ENCODE assay signal across 12 cellular contexts in the genomic region with DNA sequence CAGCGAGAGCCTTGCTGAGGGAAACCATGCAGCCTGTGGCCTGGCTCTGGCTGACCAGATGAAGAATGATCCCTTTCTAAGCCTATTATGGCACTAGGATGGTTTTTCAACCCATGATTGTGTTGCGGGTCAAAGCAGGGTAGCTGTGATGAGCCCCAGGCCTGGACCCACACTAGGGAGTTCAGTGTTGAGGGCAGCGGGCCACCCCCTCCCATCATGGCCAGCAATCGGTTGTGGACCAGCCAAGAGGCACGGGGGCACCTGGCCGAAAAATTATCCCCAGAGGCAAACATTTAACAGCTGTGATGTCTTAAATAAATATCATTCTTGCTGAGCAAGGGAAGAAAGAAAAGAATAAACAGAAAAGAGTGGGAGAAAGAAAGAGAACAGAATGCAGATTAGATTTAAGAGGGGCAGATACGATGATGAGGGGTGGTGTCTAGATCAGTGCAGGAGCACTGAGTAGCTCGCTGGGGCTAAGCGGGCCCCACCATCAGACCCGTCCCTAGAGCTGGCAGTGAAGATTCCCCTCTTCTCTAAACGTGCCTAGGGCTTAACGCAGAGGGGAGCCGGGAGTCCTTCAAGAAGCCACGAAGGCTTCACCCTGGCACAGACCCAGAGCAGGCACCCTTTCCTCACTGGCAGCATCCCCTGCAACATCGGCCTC.
DNase-seq lines count a peak whose midpoint lies in the region; ATAC-seq, FAIRE-seq and TF ChIP-seq lines count a peak whose summit lies in the region.
"Had no signal": no experiment of that assay in that cellular context is flagged by ENCODE, and none has a peak within 500 bp of the region (broad histone marks: within the 10 kb centered on the region; RNA-seq: fewer than 3 reads in every experiment).

No MANE protein-coding gene starts in this region.

- H3K4me3 Mint-ChIP-seq in activated naive CD8-positive, alpha-beta T cell treated with anti-CD3 and anti-CD28 coated beads, Interleukin-2, amount 10 ng/mL, durations not matched to agents 7 days and 5 days: no peak overlapping the region
- H3K4me3 Mint-ChIP-seq in activated naive CD8-positive, alpha-beta T cell treated with anti-CD3 and anti-CD28 coated beads for 36 hours: no peak overlapping the region
- H3K4me3 Mint-ChIP-seq: activated T-helper 1 cell treated with anti-CD3 and anti-CD28 coated beads, Interleukin-12 subunit alpha, Interleukin-12 subunit beta, Interleukin-2, Interleukin-4 antibody, amounts not matched to agents 30 ng/mL and 10 ng/mL and 1 ng/mL, durations not matched to agents 14 hours and 24 hours and 36 hours had no signal

- peak overlapping the region; percentile 13 for H3K27ac Mint-ChIP-seq in activated naive CD8-positive, alpha-beta T cell treated with anti-CD3 and anti-CD28 coated beads, Interleukin-2, amount 10 ng/mL, durations not matched to agents 7 days and 5 days
- H3K27ac Mint-ChIP-seq in activated naive CD8-positive, alpha-beta T cell treated with anti-CD3 and anti-CD28 coated beads for 36 hours: no peak overlapping the region

- TF ChIP-seq POLR2A in endothelial cell of umbilical vein (IDR thresholded peaks at IDR 0.05; ENCODE audit: low read depth, low read length): no peak

- no peaks in the 10 kb centered on the region for H4K20me1 ChIP-seq in endothelial cell of umbilical vein (replicated peaks; ENCODE audit: control insufficient read depth, extremely low read depth, insufficient read depth, low read length)

- peaks cover 1% of the 10 kb centered on the region for H3K27me3 Mint-ChIP-seq in activated naive CD8-positive, alpha-beta T cell treated with anti-CD3 and anti-CD28 coated beads, Interleukin-2, amount 10 ng/mL, durations not matched to agents 7 days and 5 days
- H3K27me3 Mint-ChIP-seq in activated naive CD8-positive, alpha-beta T cell treated with anti-CD3 and anti-CD28 coated beads for 36 hours: no peaks in the 10 kb centered on the region

- H2AFZ ChIP-seq in endothelial cell of umbilical vein (ENCODE audit: low read depth, low read length): peak overlapping the region; percentile 32

- no peak for FAIRE-seq in endothelial cell of umbilical vein (lab: Jason Lieb, UNC)
- FAIRE-seq: islet of Langerhans, TTC549 had no signal

- intact Hi-C loops in endothelial cell of umbilical vein (cut with micrococcal nuclease) (no loop called here), upper lobe of right lung (cut with DNase I) (no loop called here)

- no peak overlapping the region for H3K27ac ChIP-seq in endothelial cell of umbilical vein (ENCODE audit: insufficient read depth, low read depth, low read length)
- H3K27ac ChIP-seq in neutrophil: peak overlapping the region; percentile 84
- peak overlapping the region; percentile 61 for H3K27ac ChIP-seq in upper lobe of right lung

- no peaks in the 10 kb centered on the region for H3K9me3 ChIP-seq in endothelial cell of umbilical vein (replicated peaks; ENCODE audit: control insufficient read depth, insufficient read depth, low read length)
- no peaks in the 10 kb centered on the region for H3K9me3 ChIP-seq in neutrophil
- peaks cover 9% of the 10 kb centered on the region for H3K9me3 ChIP-seq in upper lobe of right lung

- ATAC-seq in activated naive CD8-positive, alpha-beta T cell treated with anti-CD3 and anti-CD28 coated beads, Interleukin-2, amount 10 ng/mL, durations not matched to agents 7 days and 5 days (ENCODE audit: low read depth): no peak
- ATAC-seq in upper lobe of right lung: no peak

- no peak for DNase-seq in activated naive CD8-positive, alpha-beta T cell treated with anti-CD3 and anti-CD28 coated beads, Interleukin-2, amount 10 ng/mL, durations not matched to agents 7 days and 5 days
- DNase-seq in activated naive CD8-positive, alpha-beta T cell treated with anti-CD3 and anti-CD28 coated beads for 36 hours: no peak
- DNase-seq in endothelial cell of umbilical vein (ENCODE audit: low read depth, low spot score) (no peak), upper lobe of right lung (no peak), A172 (ENCODE audit: low spot score) (no peak), epidermal melanocyte (ENCODE audit: insufficient read length, low spot score) (no peak), EL (no peak)
- DNase-seq: NCI-H1048 had no signal

- H3K36me3 Mint-ChIP-seq in activated naive CD8-positive, alpha-beta T cell treated with anti-CD3 and anti-CD28 coated beads, Interleukin-2, amount 10 ng/mL, durations not matched to agents 7 days and 5 days: peaks cover 29% of the 10 kb centered on the region
- H3K36me3 Mint-ChIP-seq in activated naive CD8-positive, alpha-beta T cell treated with anti-CD3 and anti-CD28 coated beads for 36 hours: peaks cover 12% of the 10 kb centered on the region

- H3K79me2 ChIP-seq in endothelial cell of umbilical vein (ENCODE audit: control insufficient read depth, insufficient read depth, low read length): no peaks in the 10 kb centered on the region

- H3K4me3 ChIP-seq in endothelial cell of umbilical vein (replicated peaks in 1 of 3; ENCODE audit: insufficient read depth in 1 of 3, low read depth in 1 of 3, low read length in 3 of 3): no peak overlapping the region
- H3K4me3 ChIP-seq in neutrophil (ENCODE audit: low read depth in 1 of 2, low read length in 1 of 2): peak overlapping the region; percentile 4 to 6
- peak overlapping the region; percentile 19 for H3K4me3 ChIP-seq in upper lobe of right lung

- dilution Hi-C loops in endothelial cell of umbilical vein (cut with MboI; ENCODE audit: extremely low pct_ligation_motif_present, low sequenced_read_pairs): no loop called here

- TF ChIP-seq CTCF in endothelial cell of umbilical vein (IDR thresholded peaks at IDR 0.05; ENCODE audit: extremely low read depth in 1 of 2, insufficient read depth in 1 of 2, low read depth in 1 of 2, low read length in 2 of 2) (no peak), neutrophil (IDR thresholded peaks at IDR 0.05) (no peak), upper lobe of right lung (IDR thresholded peaks at IDR 0.05) (no peak)

- POLR2A ChIA-PET in activated naive CD8-positive, alpha-beta T cell treated with anti-CD3 and anti-CD28 coated beads, Interleukin-2, amount 10 ng/mL, durations not matched to agents 7 days and 5 days (lab: Charles Lee): interaction anchor here (1.2 kb wide), 1 partner anchor 253 kb away, joined by 4 read pairs; a partner anchor contains a TSS
- POLR2A ChIA-PET in endothelial cell of umbilical vein (lab: Charles Lee): no interaction called here

- H3K9me1 ChIP-seq in endothelial cell of umbilical vein (replicated peaks; ENCODE audit: control insufficient read depth, extremely low read depth, insufficient read depth, low read length): no peaks in the 10 kb centered on the region

- H3K27me3 ChIP-seq in endothelial cell of umbilical vein (ENCODE audit: control insufficient read depth in 2 of 2, insufficient read depth in 2 of 2, low read length in 2 of 2): no peaks in the 10 kb centered on the region
- H3K27me3 ChIP-seq in neutrophil: no peaks in the 10 kb centered on the region
- H3K27me3 ChIP-seq in upper lobe of right lung: no peaks in the 10 kb centered on the region

- CTCF ChIA-PET in endothelial cell of umbilical vein (lab: Charles Lee): interaction anchor here (1.1 to 1.2 kb wide), 2 partner anchors 9 to 11 kb away, joined by 3 to 7 read pairs; no protein-coding TSS in a partner anchor

- no peak overlapping the region for H3K4me2 ChIP-seq in endothelial cell of umbilical vein (ENCODE audit: insufficient read depth, low read length)

- no TSS peak for BruUV-seq in endothelial cell of umbilical vein (replicated peaks; lab: Mats Ljungman, UMichigan)

- H3K9me3 Mint-ChIP-seq in activated naive CD8-positive, alpha-beta T cell treated with anti-CD3 and anti-CD28 coated beads, Interleukin-2, amount 10 ng/mL, durations not matched to agents 7 days and 5 days: peaks cover 4% of the 10 kb centered on the region
- H3K9me3 Mint-ChIP-seq in activated naive CD8-positive, alpha-beta T cell treated with anti-CD3 and anti-CD28 coated beads for 36 hours: peaks cover 10% of the 10 kb centered on the region

- peaks cover 22% of the 10 kb centered on the region for H3K4me1 Mint-ChIP-seq in activated naive CD8-positive, alpha-beta T cell treated with anti-CD3 and anti-CD28 coated beads, Interleukin-2, amount 10 ng/mL, durations not matched to agents 7 days and 5 days
- H3K4me1 Mint-ChIP-seq in activated naive CD8-positive, alpha-beta T cell treated with anti-CD3 and anti-CD28 coated beads for 36 hours: peaks cover 24% of the 10 kb centered on the region

- H3K4me1 ChIP-seq in endothelial cell of umbilical vein (ENCODE audit: control insufficient read depth, extremely low read depth, insufficient read depth, low read length): no peaks in the 10 kb centered on the region
- H3K4me1 ChIP-seq in neutrophil (ENCODE audit: control insufficient read depth in 1 of 2, insufficient read depth in 1 of 2, low read depth in 1 of 2, low read length in 1 of 2): peaks cover 87 to 88% of the 10 kb centered on the region in 2 experiments
- H3K4me1 ChIP-seq in upper lobe of right lung: peaks cover 38% of the 10 kb centered on the region

- H3K36me3 ChIP-seq in endothelial cell of umbilical vein (ENCODE audit: control insufficient read depth in 2 of 2, extremely low read depth in 1 of 2, insufficient read depth in 2 of 2, low read length in 2 of 2) (no peaks in the 10 kb centered on the region), neutrophil (no peaks in the 10 kb centered on the region), upper lobe of right lung (no peaks in the 10 kb centered on the region)

- H3K9ac ChIP-seq in endothelial cell of umbilical vein (replicated peaks; ENCODE audit: extremely low read depth, insufficient read depth, low read length): no peak overlapping the region

TF ChIP-seq in endothelial cell of umbilical vein, 7 proteins besides CTCF, POLR2A, EP300 and RAD21:
- TF ChIP-seq FOS (IDR thresholded peaks at IDR 0.05; ENCODE audit: borderline replicate concordance, insufficient read depth, low read length) (no peak), MYC (IDR thresholded peaks at IDR 0.05; ENCODE audit: low read depth, low read length) (no peak), EZH2 (IDR thresholded peaks at IDR 0.05; ENCODE audit: borderline replicate concordance, low read depth, low read length, severe bottlenecking) (no peak), JUN (IDR thresholded peaks at IDR 0.05; ENCODE audit: borderline replicate concordance, insufficient read depth, insufficient read length, low read depth) (no peak), POLR2AphosphoS5 (IDR thresholded peaks at IDR 0.05; ENCODE audit: insufficient read depth, low read depth, low read length) (no peak), GATA2 (IDR thresholded peaks at IDR 0.05; ENCODE audit: insufficient read depth, insufficient read length, low read depth, low read length) (no peak)
- TF ChIP-seq, protein P1, sequence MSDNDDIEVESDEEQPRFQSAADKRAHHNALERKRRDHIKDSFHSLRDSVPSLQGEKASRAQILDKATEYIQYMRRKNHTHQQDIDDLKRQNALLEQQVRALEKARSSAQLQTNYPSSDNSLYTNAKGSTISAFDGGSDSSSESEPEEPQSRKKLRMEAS (IDR thresholded peaks at IDR 0.05; ENCODE audit: insufficient read depth, insufficient read length): no peak

Comparison
In these comparisons a context has a peak if more than half of its experiments do, and no peak if none do; other contexts are left out.
1. H3K4me3 ChIP-seq: peak in neutrophil (2 of 2) and upper lobe of right lung (single experiment); none in endothelial cell of umbilical vein (0 of 3).